Comparison of ENCODE assay signal across 1 cellular context in the genomic region with DNA sequence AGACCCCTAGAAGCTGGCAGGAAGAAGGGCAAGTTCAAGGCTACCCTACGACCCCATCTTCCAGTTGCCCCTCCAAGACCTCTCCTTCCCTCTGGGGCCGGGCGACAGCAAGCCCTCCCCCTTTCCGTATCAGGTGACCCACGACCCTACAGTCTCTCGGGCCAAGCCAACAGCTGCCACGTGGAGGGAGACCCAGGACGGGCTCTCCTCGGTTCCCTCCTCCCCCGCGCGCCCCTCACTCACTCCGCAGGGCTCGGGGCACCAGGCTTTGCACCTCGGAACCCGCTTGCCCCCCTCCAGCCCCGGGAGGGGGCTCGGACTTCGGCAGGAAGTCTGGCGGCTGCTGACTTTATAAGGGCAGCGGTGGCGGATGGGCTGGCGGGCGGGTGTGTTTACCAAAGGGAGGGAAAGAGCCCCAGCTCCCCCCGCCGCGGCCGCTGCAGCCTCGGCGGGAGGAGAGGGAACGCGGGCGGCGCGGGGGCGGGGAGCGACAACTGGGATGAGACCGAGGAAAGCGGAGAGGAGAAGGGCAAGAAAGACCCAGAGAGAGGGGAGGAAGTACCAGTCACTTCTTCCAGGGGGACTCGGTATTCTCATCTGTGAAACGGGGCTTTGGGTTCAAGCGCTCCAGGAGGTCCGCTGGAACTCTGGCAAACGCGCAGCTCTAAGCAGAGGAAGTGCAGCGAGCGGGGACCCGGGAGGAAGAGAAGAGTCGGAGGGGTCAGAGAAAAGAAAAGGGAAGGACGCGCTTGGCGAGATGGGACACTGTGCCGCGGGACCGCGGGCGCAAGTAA.
TF ChIP-seq lines count a peak whose summit lies in the region.

No MANE protein-coding gene starts in this region.

TF ChIP-seq in HepG2, 621 proteins besides CTCF, POLR2A, EP300 and RAD21 (continued from another document and continues in another):
- TF ChIP-seq MYC (CRISPR knock-in tag; IDR thresholded peaks at IDR 0.05; ENCODE audit: borderline replicate concordance) = peak; percentile 83; the same call in 1 of the 2 replicates
- peak; percentile 47; the same call in 1 of the 3 replicates for TF ChIP-seq MXI1 (IDR thresholded peaks at IDR 0.05; ENCODE audit: borderline replicate concordance, low read depth, low read length)
- TF ChIP-seq ZNF709 (CRISPR knock-in tag; IDR thresholded peaks at IDR 0.05) = no peak; the same call in 1 of the 2 replicates
- TF ChIP-seq, protein P1, sequence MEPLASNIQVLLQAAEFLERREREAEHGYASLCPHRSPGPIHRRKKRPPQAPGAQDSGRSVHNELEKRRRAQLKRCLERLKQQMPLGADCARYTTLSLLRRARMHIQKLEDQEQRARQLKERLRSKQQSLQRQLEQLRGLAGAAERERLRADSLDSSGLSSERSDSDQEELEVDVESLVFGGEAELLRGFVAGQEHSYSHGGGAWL (CRISPR knock-in tag; IDR thresholded peaks at IDR 0.05) = 0 out of 2 replicates have a peak, but pooled peaks have one; percentile 61
- TF ChIP-seq, protein P2, sequence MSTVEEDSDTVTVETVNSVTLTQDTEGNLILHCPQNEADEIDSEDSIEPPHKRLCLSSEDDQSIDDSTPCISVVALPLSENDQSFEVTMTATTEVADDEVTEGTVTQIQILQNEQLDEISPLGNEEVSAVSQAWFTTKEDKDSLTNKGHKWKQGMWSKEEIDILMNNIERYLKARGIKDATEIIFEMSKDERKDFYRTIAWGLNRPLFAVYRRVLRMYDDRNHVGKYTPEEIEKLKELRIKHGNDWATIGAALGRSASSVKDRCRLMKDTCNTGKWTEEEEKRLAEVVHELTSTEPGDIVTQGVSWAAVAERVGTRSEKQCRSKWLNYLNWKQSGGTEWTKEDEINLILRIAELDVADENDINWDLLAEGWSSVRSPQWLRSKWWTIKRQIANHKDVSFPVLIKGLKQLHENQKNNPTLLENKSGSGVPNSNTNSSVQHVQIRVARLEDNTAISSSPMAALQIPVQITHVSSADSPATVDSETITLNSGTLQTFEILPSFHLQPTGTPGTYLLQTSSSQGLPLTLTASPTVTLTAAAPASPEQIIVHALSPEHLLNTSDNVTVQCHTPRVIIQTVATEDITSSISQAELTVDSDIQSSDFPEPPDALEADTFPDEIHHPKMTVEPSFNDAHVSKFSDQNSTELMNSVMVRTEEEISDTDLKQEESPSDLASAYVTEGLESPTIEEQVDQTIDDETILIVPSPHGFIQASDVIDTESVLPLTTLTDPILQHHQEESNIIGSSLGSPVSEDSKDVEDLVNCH (CRISPR knock-in tag; IDR thresholded peaks at IDR 0.05) = no peak
- no peak for TF ChIP-seq SUZ12 (IDR thresholded peaks at IDR 0.05; ENCODE audit: low read depth, low read length)
- TF ChIP-seq XBP1 (CRISPR knock-in tag; IDR thresholded peaks at IDR 0.05) = no peak
- TF ChIP-seq NR2F6 (IDR thresholded peaks at IDR 0.05) = peak; percentile 56
- peak; percentile 11; the same call in 1 of the 2 replicates for TF ChIP-seq NR2F6 (CRISPR knock-in tag; IDR thresholded peaks at IDR 0.05)
- no peak for TF ChIP-seq ZNF350 (CRISPR knock-in tag; IDR thresholded peaks at IDR 0.05; ENCODE audit: borderline replicate concordance, low read depth)
- 0 out of 2 replicates have a peak, but pooled peaks have one; percentile 55 for TF ChIP-seq HNRNPL (IDR thresholded peaks at IDR 0.05; ENCODE audit: low read depth, low read length)
- TF ChIP-seq, protein P3, sequence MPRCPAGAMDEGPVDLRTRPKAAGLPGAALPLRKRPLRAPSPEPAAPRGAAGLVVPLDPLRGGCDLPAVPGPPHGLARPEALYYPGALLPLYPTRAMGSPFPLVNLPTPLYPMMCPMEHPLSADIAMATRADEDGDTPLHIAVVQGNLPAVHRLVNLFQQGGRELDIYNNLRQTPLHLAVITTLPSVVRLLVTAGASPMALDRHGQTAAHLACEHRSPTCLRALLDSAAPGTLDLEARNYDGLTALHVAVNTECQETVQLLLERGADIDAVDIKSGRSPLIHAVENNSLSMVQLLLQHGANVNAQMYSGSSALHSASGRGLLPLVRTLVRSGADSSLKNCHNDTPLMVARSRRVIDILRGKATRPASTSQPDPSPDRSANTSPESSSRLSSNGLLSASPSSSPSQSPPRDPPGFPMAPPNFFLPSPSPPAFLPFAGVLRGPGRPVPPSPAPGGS (CRISPR knock-in tag; IDR thresholded peaks at IDR 0.05) = 0 out of 2 replicates have a peak, but pooled peaks have one; percentile 46
- TF ChIP-seq MLLT10 (CRISPR knock-in tag; IDR thresholded peaks at IDR 0.05) = no peak
- TF ChIP-seq, protein P4, sequence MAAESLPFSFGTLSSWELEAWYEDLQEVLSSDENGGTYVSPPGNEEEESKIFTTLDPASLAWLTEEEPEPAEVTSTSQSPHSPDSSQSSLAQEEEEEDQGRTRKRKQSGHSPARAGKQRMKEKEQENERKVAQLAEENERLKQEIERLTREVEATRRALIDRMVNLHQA (CRISPR knock-in tag; IDR thresholded peaks at IDR 0.05) = no peak
- no peak for TF ChIP-seq PAX8 (CRISPR knock-in tag; IDR thresholded peaks at IDR 0.05; ENCODE audit: borderline replicate concordance)
- TF ChIP-seq ZNF614 (CRISPR knock-in tag; IDR thresholded peaks at IDR 0.05; ENCODE audit: borderline replicate concordance) = peak; percentile 46; the same call in 1 of the 2 replicates
- TF ChIP-seq ARNT2 (CRISPR knock-in tag; IDR thresholded peaks at IDR 0.05; ENCODE audit: low read depth) = peak; percentile 85; the same call in 1 of the 2 replicates
- TF ChIP-seq, protein P5, sequence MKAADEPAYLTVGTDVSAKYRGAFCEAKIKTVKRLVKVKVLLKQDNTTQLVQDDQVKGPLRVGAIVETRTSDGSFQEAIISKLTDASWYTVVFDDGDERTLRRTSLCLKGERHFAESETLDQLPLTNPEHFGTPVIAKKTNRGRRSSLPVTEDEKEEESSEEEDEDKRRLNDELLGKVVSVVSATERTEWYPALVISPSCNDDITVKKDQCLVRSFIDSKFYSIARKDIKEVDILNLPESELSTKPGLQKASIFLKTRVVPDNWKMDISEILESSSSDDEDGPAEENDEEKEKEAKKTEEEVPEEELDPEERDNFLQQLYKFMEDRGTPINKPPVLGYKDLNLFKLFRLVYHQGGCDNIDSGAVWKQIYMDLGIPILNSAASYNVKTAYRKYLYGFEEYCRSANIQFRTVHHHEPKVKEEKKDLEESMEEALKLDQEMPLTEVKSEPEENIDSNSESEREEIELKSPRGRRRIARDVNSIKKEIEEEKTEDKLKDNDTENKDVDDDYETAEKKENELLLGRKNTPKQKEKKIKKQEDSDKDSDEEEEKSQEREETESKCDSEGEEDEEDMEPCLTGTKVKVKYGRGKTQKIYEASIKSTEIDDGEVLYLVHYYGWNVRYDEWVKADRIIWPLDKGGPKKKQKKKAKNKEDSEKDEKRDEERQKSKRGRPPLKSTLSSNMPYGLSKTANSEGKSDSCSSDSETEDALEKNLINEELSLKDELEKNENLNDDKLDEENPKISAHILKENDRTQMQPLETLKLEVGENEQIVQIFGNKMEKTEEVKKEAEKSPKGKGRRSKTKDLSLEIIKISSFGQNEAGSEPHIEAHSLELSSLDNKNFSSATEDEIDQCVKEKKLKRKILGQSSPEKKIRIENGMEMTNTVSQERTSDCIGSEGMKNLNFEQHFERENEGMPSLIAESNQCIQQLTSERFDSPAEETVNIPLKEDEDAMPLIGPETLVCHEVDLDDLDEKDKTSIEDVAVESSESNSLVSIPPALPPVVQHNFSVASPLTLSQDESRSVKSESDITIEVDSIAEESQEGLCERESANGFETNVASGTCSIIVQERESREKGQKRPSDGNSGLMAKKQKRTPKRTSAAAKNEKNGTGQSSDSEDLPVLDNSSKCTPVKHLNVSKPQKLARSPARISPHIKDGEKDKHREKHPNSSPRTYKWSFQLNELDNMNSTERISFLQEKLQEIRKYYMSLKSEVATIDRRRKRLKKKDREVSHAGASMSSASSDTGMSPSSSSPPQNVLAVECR (CRISPR knock-in tag; IDR thresholded peaks at IDR 0.05; ENCODE audit: borderline replicate concordance) = peak; percentile 67; the same call in 1 of the 2 replicates
- TF ChIP-seq, protein P6, sequence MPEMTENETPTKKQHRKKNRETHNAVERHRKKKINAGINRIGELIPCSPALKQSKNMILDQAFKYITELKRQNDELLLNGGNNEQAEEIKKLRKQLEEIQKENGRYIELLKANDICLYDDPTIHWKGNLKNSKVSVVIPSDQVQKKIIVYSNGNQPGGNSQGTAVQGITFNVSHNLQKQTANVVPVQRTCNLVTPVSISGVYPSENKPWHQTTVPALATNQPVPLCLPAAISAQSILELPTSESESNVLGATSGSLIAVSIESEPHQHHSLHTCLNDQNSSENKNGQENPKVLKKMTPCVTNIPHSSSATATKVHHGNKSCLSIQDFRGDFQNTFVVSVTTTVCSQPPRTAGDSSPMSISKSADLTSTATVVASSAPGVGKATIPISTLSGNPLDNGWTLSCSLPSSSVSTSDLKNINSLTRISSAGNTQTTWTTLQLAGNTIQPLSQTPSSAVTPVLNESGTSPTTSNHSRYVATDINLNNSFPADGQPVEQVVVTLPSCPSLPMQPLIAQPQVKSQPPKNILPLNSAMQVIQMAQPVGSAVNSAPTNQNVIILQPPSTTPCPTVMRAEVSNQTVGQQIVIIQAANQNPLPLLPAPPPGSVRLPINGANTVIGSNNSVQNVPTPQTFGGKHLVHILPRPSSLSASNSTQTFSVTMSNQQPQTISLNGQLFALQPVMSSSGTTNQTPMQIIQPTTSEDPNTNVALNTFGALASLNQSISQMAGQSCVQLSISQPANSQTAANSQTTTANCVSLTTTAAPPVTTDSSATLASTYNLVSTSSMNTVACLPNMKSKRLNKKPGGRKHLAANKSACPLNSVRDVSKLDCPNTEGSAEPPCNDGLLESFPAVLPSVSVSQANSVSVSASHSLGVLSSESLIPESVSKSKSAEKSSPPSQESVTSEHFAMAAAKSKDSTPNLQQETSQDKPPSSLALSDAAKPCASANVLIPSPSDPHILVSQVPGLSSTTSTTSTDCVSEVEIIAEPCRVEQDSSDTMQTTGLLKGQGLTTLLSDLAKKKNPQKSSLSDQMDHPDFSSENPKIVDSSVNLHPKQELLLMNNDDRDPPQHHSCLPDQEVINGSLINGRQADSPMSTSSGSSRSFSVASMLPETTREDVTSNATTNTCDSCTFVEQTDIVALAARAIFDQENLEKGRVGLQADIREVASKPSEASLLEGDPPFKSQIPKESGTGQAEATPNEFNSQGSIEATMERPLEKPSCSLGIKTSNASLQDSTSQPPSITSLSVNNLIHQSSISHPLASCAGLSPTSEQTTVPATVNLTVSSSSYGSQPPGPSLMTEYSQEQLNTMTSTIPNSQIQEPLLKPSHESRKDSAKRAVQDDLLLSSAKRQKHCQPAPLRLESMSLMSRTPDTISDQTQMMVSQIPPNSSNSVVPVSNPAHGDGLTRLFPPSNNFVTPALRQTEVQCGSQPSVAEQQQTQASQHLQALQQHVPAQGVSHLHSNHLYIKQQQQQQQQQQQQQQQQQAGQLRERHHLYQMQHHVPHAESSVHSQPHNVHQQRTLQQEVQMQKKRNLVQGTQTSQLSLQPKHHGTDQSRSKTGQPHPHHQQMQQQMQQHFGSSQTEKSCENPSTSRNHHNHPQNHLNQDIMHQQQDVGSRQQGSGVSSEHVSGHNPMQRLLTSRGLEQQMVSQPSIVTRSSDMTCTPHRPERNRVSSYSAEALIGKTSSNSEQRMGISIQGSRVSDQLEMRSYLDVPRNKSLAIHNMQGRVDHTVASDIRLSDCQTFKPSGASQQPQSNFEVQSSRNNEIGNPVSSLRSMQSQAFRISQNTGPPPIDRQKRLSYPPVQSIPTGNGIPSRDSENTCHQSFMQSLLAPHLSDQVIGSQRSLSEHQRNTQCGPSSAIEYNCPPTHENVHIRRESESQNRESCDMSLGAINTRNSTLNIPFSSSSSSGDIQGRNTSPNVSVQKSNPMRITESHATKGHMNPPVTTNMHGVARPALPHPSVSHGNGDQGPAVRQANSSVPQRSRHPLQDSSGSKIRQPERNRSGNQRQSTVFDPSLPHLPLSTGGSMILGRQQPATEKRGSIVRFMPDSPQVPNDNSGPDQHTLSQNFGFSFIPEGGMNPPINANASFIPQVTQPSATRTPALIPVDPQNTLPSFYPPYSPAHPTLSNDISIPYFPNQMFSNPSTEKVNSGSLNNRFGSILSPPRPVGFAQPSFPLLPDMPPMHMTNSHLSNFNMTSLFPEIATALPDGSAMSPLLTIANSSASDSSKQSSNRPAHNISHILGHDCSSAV (CRISPR knock-in tag; IDR thresholded peaks at IDR 0.05; ENCODE audit: borderline replicate concordance) = peak; percentile 46; the same call in 1 of the 2 replicates
- no peak for TF ChIP-seq NFIC (IDR thresholded peaks at IDR 0.05; ENCODE audit: low read length)
- peak; percentile 78 for TF ChIP-seq YEATS4 (CRISPR knock-in tag; IDR thresholded peaks at IDR 0.05; ENCODE audit: borderline replicate concordance)
- TF ChIP-seq ZFY (CRISPR knock-in tag; IDR thresholded peaks at IDR 0.05) = peak; percentile 56; the same call in 1 of the 2 replicates
- no peak for TF ChIP-seq RBAK (CRISPR knock-in tag; IDR thresholded peaks at IDR 0.05)
- TF ChIP-seq ISL2 (CRISPR knock-in tag; IDR thresholded peaks at IDR 0.05) = peak; percentile 14; the same call in 1 of the 2 replicates
- TF ChIP-seq KLF12 (CRISPR knock-in tag; IDR thresholded peaks at IDR 0.05; ENCODE audit: borderline replicate concordance) = no peak
- TF ChIP-seq, protein P7, sequence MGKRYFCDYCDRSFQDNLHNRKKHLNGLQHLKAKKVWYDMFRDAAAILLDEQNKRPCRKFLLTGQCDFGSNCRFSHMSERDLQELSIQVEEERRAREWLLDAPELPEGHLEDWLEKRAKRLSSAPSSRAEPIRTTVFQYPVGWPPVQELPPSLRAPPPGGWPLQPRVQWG (CRISPR knock-in tag; IDR thresholded peaks at IDR 0.05; ENCODE audit: borderline replicate concordance, low read depth) = no peak
- TF ChIP-seq ZNF878 (CRISPR knock-in tag; IDR thresholded peaks at IDR 0.05) = 0 out of 2 replicates have a peak, but pooled peaks have one; percentile 45
- 0 out of 2 replicates have a peak, but pooled peaks have one; percentile 1 for TF ChIP-seq ZMYM2 (CRISPR knock-in tag; IDR thresholded peaks at IDR 0.05)
- TF ChIP-seq ZNF850 (CRISPR knock-in tag; conservative IDR thresholded peaks at IDR 0.05) = no peak
- TF ChIP-seq, protein P8, sequence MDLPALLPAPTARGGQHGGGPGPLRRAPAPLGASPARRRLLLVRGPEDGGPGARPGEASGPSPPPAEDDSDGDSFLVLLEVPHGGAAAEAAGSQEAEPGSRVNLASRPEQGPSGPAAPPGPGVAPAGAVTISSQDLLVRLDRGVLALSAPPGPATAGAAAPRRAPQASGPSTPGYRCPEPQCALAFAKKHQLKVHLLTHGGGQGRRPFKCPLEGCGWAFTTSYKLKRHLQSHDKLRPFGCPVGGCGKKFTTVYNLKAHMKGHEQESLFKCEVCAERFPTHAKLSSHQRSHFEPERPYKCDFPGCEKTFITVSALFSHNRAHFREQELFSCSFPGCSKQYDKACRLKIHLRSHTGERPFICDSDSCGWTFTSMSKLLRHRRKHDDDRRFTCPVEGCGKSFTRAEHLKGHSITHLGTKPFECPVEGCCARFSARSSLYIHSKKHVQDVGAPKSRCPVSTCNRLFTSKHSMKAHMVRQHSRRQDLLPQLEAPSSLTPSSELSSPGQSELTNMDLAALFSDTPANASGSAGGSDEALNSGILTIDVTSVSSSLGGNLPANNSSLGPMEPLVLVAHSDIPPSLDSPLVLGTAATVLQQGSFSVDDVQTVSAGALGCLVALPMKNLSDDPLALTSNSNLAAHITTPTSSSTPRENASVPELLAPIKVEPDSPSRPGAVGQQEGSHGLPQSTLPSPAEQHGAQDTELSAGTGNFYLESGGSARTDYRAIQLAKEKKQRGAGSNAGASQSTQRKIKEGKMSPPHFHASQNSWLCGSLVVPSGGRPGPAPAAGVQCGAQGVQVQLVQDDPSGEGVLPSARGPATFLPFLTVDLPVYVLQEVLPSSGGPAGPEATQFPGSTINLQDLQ (CRISPR knock-in tag; IDR thresholded peaks at IDR 0.05) = no peak
- TF ChIP-seq ZC3H13 (CRISPR knock-in tag; IDR thresholded peaks at IDR 0.05) = no peak; the same call in 1 of the 2 replicates
- TF ChIP-seq ISX (CRISPR knock-in tag; conservative IDR thresholded peaks at IDR 0.05) = no peak; the same call in 1 of the 2 replicates
- 0 out of 2 replicates have a peak, but pooled peaks have one; percentile 65 for TF ChIP-seq SIN3A (IDR thresholded peaks at IDR 0.05; ENCODE audit: borderline replicate concordance, low read depth, low read length)
- no peak for TF ChIP-seq MBNL3 (CRISPR knock-in tag; conservative IDR thresholded peaks at IDR 0.05)
- TF ChIP-seq ZNF788 (CRISPR knock-in tag; IDR thresholded peaks at IDR 0.05; ENCODE audit: borderline replicate concordance) = peak; percentile 41; the same call in 1 of the 2 replicates
